8 cellular contexts compared by ENCODE assay signal in genomic region chr17:29588017-29588557, GRCh38. TPM values are rescaled to one million over a fixed set of nuclear protein-coding genes. Genes with fewer than 3 reads are reported as not detected.
DNase-seq lines count a peak whose midpoint lies in the region; ATAC-seq and TF ChIP-seq lines count a peak whose summit lies in the region.

No MANE protein-coding gene starts in this region.

- no peak for TF ChIP-seq POLR2A in right lobe of liver (IDR thresholded peaks at IDR 0.05)

- peaks cover 62% of the 10 kb centered on the region for H3K4me1 Mint-ChIP-seq in activated T-cell treated with anti-CD3 and anti-CD28 coated beads, Interleukin-2, amount 50 U/mL, for 4 hours (ENCODE audit: low read depth)
- H3K4me1 Mint-ChIP-seq in type B pancreatic cell (ENCODE audit: unreplicated experiment), result peaks cover 31% of the 10 kb centered on the region

- H3K27me3 Mint-ChIP-seq in activated T-cell treated with anti-CD3 and anti-CD28 coated beads, Interleukin-2, amount 50 U/mL, for 4 hours (ENCODE audit: low read depth), result no peaks in the 10 kb centered on the region
- H3K27me3 Mint-ChIP-seq in type B pancreatic cell, result no peaks in the 10 kb centered on the region

- H3K9me3 ChIP-seq in right lobe of liver, result no peaks in the 10 kb centered on the region

- DNase-seq in activated T-cell treated with anti-CD3 and anti-CD28 coated beads, Interleukin-2, amount 50 U/mL, for 4 hours, result no peak
- no peak for DNase-seq in activated T-cell treated with anti-CD3 and anti-CD28 coated beads for 4 hours
- DNase-seq in astrocyte of the spinal cord (ENCODE audit: low read depth, low spot score), result no peak
- DNase-seq in right lobe of liver, result peak in 2 of 3 donors; percentile 13 to 38
- DNase-seq in type B pancreatic cell (ENCODE audit: extremely low spot score, unreplicated experiment), result no peak
- no peak for DNase-seq in OCI-M2 (lab: John Stamatoyannopoulos, UW; ENCODE audit: unreplicated experiment)
- no peak for DNase-seq in RPMI8226

- H3K9me3 Mint-ChIP-seq in activated T-cell treated with anti-CD3 and anti-CD28 coated beads, Interleukin-2, amount 50 U/mL, for 4 hours, result no peaks in the 10 kb centered on the region
- H3K9me3 Mint-ChIP-seq in type B pancreatic cell, result no peaks in the 10 kb centered on the region

- no peaks in the 10 kb centered on the region for H3K36me3 ChIP-seq in right lobe of liver

- peak overlapping the region; percentile 78 for H3K27ac Mint-ChIP-seq in type B pancreatic cell

- H3K27me3 ChIP-seq in right lobe of liver, result no peaks in the 10 kb centered on the region

- peak overlapping the region; percentile 26 to 77 (median 55) for H3K27ac ChIP-seq in right lobe of liver

- no peak for ATAC-seq in activated T-cell treated with anti-CD3 and anti-CD28 coated beads, Interleukin-2, amount 50 U/mL, for 4 hours
- ATAC-seq in right lobe of liver, result no peak
- no peak for ATAC-seq in HG03280 (IDR thresholded peaks at IDR 0.05; ENCODE audit: unreplicated experiment)

- intact Hi-C loops in right lobe of liver (cut with DNase I), result no loop called here

- 26% methylated on average over 7 of the region's 8 CpGs for WGBS in right lobe of liver (ENCODE audit: insufficient coverage, low coverage, low lambda C conversion rate, missing lambda C conversion rate)

- in situ Hi-C loops in astrocyte of the spinal cord (cut with HindIII; ENCODE audit: low sequenced_read_pairs), result no loop called here

- no peak for TF ChIP-seq CTCF in astrocyte of the spinal cord (IDR thresholded peaks at IDR 0.05; ENCODE audit: low read depth, low read length)
- TF ChIP-seq CTCF in right lobe of liver (IDR thresholded peaks at IDR 0.05), result no peak
- TF ChIP-seq CTCF in type B pancreatic cell (conservative IDR thresholded peaks at IDR 0.05), result no peak

- peaks cover 0 to 35% (median 16%) of the 10 kb centered on the region in 4 donors for H3K4me1 ChIP-seq in right lobe of liver

- H3K4me3 Mint-ChIP-seq in activated T-cell treated with anti-CD3 and anti-CD28 coated beads, Interleukin-2, amount 50 U/mL, for 4 hours, result peak overlapping the region; percentile 95
- peak overlapping the region; percentile 92 for H3K4me3 Mint-ChIP-seq in type B pancreatic cell

- H3K4me3 ChIP-seq in astrocyte of the spinal cord (ENCODE audit: low read depth, low read length), result peak overlapping the region; percentile 76
- H3K4me3 ChIP-seq in right lobe of liver, result peak overlapping the region; percentile 66 to 84 (median 73)

- no peaks in the 10 kb centered on the region for H3K36me3 Mint-ChIP-seq in activated T-cell treated with anti-CD3 and anti-CD28 coated beads, Interleukin-2, amount 50 U/mL, for 4 hours (ENCODE audit: insufficient read depth)
- H3K36me3 Mint-ChIP-seq in type B pancreatic cell, result no peaks in the 10 kb centered on the region

RNA-seq across cellular contexts. Expression of gene GIT1, which starts 1.4 kb away (rescaled TPM):
- 10 to 100 TPM; 79.3 to 91.3 (median 90.8) TPM for total RNA-seq in activated T-cell treated with anti-CD3 and anti-CD28 coated beads, Interleukin-2, amount 50 U/mL, for 4 hours
- total RNA-seq in right lobe of liver (10 to 100 TPM in 2 of 6 experiments, 1 to 10 TPM in 4; 7.1 to 15.9 (median 8.7) TPM), type B pancreatic cell (ENCODE audit: low replicate concordance) (44.0 and 66.7 TPM in 2 replicates)

RNA-seq across cellular contexts. Expression of gene ANKRD13B, which starts 4.8 kb away (rescaled TPM):
- total RNA-seq in activated T-cell treated with anti-CD3 and anti-CD28 coated beads, Interleukin-2, amount 50 U/mL, for 4 hours, result 10 to 100 TPM; 33.3 to 40.7 (median 40.4) TPM
- 1 to 10 TPM in 1 of 6 experiments, under 1 TPM in 5; 0.37 to 1.6 (median 0.88) TPM for total RNA-seq in right lobe of liver
- 21.0 and 50.5 TPM in 2 replicates for total RNA-seq in type B pancreatic cell (ENCODE audit: low replicate concordance)

RNA-seq across cellular contexts. Expression of gene TP53I13, which starts 19.6 kb away (rescaled TPM):
- 10 to 100 TPM; 40.9 to 53.9 (median 42.1) TPM for total RNA-seq in activated T-cell treated with anti-CD3 and anti-CD28 coated beads, Interleukin-2, amount 50 U/mL, for 4 hours
- total RNA-seq in right lobe of liver (10 to 100 TPM; 16.8 to 52.4 (median 38.4) TPM), type B pancreatic cell (ENCODE audit: low replicate concordance) (38.9 and 50.3 TPM in 2 replicates)

RNA-seq across cellular contexts. Expression of gene ABHD15, which starts 21.2 kb away (rescaled TPM):
- 10 to 100 TPM in 1 of 3 donors, 1 to 10 TPM in 2; 7.6 to 10.6 (median 9.9) TPM for total RNA-seq in activated T-cell treated with anti-CD3 and anti-CD28 coated beads, Interleukin-2, amount 50 U/mL, for 4 hours
- total RNA-seq in right lobe of liver (10 to 100 TPM in 5 of 6 experiments, 1 to 10 TPM in 1; 7.8 to 27.1 (median 13.7) TPM), type B pancreatic cell (ENCODE audit: low replicate concordance) (11.6 and 12.2 TPM in 2 replicates)

RNA-seq across cellular contexts. Expression of gene CORO6, which starts 34.6 kb away (rescaled TPM):
- 10 to 100 TPM in 2 of 3 donors, 1 to 10 TPM in 1; 9.8 to 12.3 (median 11.8) TPM for total RNA-seq in activated T-cell treated with anti-CD3 and anti-CD28 coated beads, Interleukin-2, amount 50 U/mL, for 4 hours
- total RNA-seq in right lobe of liver (1 to 10 TPM in 2 of 6 experiments, under 1 TPM in 4; 0.37 to 5.1 (median 0.81) TPM), type B pancreatic cell (ENCODE audit: low replicate concordance) (2.0 and 6.8 TPM in 2 replicates)

Comparison
In these comparisons a context has a peak if more than half of its experiments do, and no peak if none do; other contexts are left out.
1. DNase-seq: peak in right lobe of liver (2 of 3); none in activated T-cell treated with anti-CD3 and anti-CD28 coated beads, Interleukin-2, amount 50 U/mL, for 4 hours (single experiment), activated T-cell treated with anti-CD3 and anti-CD28 coated beads for 4 hours (single experiment), astrocyte of the spinal cord (single experiment), type B pancreatic cell (single experiment), OCI-M2 (single experiment) and RPMI8226 (single experiment).